Comparison of ENCODE assay signal across 1 cellular context in the genomic region with DNA sequence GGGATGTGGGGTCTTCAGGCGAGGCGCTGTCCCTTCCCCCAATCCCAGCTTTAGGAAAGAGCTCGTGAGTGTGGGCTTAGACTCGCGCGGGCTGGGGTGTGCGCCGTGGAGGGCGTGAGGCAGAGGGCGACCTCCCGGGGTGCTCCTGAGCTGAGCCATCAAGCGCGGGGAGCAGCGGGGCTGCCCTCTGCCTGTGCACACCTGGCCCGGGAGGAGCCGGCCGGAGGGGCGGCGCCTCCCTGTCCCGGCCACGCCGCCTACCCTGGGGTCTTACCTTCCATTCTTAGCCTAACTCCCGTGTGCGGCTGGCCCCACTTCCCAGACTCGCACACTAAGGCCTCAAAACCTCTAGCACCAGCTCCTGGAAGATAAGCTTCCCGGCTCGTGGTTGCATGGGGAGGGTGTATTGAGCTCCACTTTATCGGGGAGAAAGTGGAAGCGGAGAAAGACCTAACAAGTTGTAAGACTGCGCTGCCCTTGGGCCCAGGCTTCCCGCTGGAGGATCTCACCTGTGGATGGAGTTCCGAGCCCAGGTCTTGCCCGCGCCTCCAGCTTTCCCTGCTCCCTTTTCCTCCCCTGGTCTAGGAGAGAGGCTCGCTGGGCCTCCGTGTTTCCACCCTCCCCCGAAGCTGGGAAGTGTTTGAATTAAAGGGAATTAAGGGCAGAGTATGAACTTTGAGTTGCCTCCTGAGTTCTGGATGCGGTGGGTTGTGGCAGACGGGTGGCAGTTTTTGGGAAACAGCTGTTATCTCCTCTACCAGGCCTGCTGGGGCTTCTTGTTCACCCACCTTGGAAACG.
TF ChIP-seq lines count a peak whose summit lies in the region.

No MANE protein-coding gene starts in this region.

TF ChIP-seq in HepG2, 621 proteins besides CTCF, POLR2A, EP300 and RAD21 (continued from another document and continues in another):
- TF ChIP-seq ZNF766 (CRISPR knock-in tag; IDR thresholded peaks at IDR 0.05; ENCODE audit: borderline replicate concordance) (no peak), ZNF879 (CRISPR knock-in tag; IDR thresholded peaks at IDR 0.05) (no peak), ZNF569 (CRISPR knock-in tag; IDR thresholded peaks at IDR 0.05; ENCODE audit: borderline replicate concordance) (no peak), ZMAT3 (CRISPR knock-in tag; conservative IDR thresholded peaks at IDR 0.05) (no peak), ADNP (CRISPR knock-in tag; IDR thresholded peaks at IDR 0.05) (0 out of 2 replicates have a peak, but pooled peaks have one; percentile 48), SMYD3 (CRISPR knock-in tag; IDR thresholded peaks at IDR 0.05) (0 out of 2 replicates have a peak, but pooled peaks have one; percentile 70), KMT2B (CRISPR knock-in tag; IDR thresholded peaks at IDR 0.05) (0 out of 2 replicates have a peak, but pooled peaks have one; percentile 45), ZBTB42 (CRISPR knock-in tag; IDR thresholded peaks at IDR 0.05) (peak; percentile 43; the same call in 1 of the 2 replicates), AKAP8 (CRISPR knock-in tag; IDR thresholded peaks at IDR 0.05) (no peak), ZNF33A (CRISPR knock-in tag; IDR thresholded peaks at IDR 0.05; ENCODE audit: borderline replicate concordance) (no peak), TCF12 (IDR thresholded peaks at IDR 0.05) (no peak), TCF12 (CRISPR knock-in tag; IDR thresholded peaks at IDR 0.05) (no peak), CBX2 (IDR thresholded peaks at IDR 0.05; ENCODE audit: low read depth, low read length) (no peak), CBX2 (CRISPR knock-in tag; IDR thresholded peaks at IDR 0.05; ENCODE audit: low read depth) (no peak), IRF2 (CRISPR knock-in tag; IDR thresholded peaks at IDR 0.05) (0 out of 2 replicates have a peak, but pooled peaks have one; percentile 23), ZNF430 (CRISPR knock-in tag; IDR thresholded peaks at IDR 0.05) (0 out of 2 replicates have a peak, but pooled peaks have one; percentile 60), POGZ (CRISPR knock-in tag; IDR thresholded peaks at IDR 0.05) (no peak), NBN (conservative IDR thresholded peaks at IDR 0.05) (no peak), MIER3 (CRISPR knock-in tag; IDR thresholded peaks at IDR 0.05; ENCODE audit: borderline replicate concordance) (no peak), SYNCRIP (IDR thresholded peaks at IDR 0.05; ENCODE audit: insufficient read depth, low read depth, low read length) (no peak), TARDBP (CRISPR knock-in tag; IDR thresholded peaks at IDR 0.05) (peak; percentile 71), KDM4B (CRISPR knock-in tag; IDR thresholded peaks at IDR 0.05) (0 out of 2 replicates have a peak, but pooled peaks have one; percentile 10), SATB2 (CRISPR knock-in tag; IDR thresholded peaks at IDR 0.05) (no peak), ZNF747 (CRISPR knock-in tag; IDR thresholded peaks at IDR 0.05; ENCODE audit: borderline replicate concordance) (peak; percentile 56; the same call in 1 of the 2 replicates), NAIF1 (CRISPR knock-in tag; IDR thresholded peaks at IDR 0.05; ENCODE audit: borderline replicate concordance) (no peak), ZNF501 (CRISPR knock-in tag; IDR thresholded peaks at IDR 0.05) (peak; percentile 71; the same call in 1 of the 2 replicates), NRL (CRISPR knock-in tag; IDR thresholded peaks at IDR 0.05; ENCODE audit: borderline replicate concordance) (peak; percentile 69; the same call in 1 of the 2 replicates), ZNF788 (CRISPR knock-in tag; IDR thresholded peaks at IDR 0.05; ENCODE audit: borderline replicate concordance) (peak; percentile 61; the same call in 1 of the 2 replicates), AHR (CRISPR knock-in tag; IDR thresholded peaks at IDR 0.05) (no peak; the same call in 1 of the 2 replicates)
- TF ChIP-seq, protein P1, sequence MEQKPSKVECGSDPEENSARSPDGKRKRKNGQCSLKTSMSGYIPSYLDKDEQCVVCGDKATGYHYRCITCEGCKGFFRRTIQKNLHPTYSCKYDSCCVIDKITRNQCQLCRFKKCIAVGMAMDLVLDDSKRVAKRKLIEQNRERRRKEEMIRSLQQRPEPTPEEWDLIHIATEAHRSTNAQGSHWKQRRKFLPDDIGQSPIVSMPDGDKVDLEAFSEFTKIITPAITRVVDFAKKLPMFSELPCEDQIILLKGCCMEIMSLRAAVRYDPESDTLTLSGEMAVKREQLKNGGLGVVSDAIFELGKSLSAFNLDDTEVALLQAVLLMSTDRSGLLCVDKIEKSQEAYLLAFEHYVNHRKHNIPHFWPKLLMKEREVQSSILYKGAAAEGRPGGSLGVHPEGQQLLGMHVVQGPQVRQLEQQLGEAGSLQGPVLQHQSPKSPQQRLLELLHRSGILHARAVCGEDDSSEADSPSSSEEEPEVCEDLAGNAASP (CRISPR knock-in tag; IDR thresholded peaks at IDR 0.05; ENCODE audit: borderline replicate concordance) = no peak
- TF ChIP-seq, protein P2, sequence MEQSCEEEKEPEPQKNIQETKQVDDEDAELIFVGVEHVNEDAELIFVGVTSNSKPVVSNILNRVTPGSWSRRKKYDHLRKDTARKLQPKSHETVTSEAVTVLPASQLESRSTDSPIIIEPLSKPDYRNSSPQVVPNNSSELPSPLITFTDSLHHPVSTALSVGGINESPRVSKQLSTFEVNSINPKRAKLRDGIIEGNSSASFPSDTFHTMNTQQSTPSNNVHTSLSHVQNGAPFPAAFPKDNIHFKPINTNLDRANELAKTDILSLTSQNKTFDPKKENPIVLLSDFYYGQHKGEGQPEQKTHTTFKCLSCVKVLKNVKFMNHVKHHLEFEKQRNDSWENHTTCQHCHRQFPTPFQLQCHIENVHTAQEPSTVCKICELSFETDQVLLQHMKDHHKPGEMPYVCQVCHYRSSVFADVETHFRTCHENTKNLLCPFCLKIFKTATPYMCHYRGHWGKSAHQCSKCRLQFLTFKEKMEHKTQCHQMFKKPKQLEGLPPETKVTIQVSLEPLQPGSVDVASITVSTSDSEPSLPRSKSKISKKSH (CRISPR knock-in tag; IDR thresholded peaks at IDR 0.05; ENCODE audit: borderline replicate concordance) = peak; percentile 31; the same call in 1 of the 2 replicates
- TF ChIP-seq, protein P3, sequence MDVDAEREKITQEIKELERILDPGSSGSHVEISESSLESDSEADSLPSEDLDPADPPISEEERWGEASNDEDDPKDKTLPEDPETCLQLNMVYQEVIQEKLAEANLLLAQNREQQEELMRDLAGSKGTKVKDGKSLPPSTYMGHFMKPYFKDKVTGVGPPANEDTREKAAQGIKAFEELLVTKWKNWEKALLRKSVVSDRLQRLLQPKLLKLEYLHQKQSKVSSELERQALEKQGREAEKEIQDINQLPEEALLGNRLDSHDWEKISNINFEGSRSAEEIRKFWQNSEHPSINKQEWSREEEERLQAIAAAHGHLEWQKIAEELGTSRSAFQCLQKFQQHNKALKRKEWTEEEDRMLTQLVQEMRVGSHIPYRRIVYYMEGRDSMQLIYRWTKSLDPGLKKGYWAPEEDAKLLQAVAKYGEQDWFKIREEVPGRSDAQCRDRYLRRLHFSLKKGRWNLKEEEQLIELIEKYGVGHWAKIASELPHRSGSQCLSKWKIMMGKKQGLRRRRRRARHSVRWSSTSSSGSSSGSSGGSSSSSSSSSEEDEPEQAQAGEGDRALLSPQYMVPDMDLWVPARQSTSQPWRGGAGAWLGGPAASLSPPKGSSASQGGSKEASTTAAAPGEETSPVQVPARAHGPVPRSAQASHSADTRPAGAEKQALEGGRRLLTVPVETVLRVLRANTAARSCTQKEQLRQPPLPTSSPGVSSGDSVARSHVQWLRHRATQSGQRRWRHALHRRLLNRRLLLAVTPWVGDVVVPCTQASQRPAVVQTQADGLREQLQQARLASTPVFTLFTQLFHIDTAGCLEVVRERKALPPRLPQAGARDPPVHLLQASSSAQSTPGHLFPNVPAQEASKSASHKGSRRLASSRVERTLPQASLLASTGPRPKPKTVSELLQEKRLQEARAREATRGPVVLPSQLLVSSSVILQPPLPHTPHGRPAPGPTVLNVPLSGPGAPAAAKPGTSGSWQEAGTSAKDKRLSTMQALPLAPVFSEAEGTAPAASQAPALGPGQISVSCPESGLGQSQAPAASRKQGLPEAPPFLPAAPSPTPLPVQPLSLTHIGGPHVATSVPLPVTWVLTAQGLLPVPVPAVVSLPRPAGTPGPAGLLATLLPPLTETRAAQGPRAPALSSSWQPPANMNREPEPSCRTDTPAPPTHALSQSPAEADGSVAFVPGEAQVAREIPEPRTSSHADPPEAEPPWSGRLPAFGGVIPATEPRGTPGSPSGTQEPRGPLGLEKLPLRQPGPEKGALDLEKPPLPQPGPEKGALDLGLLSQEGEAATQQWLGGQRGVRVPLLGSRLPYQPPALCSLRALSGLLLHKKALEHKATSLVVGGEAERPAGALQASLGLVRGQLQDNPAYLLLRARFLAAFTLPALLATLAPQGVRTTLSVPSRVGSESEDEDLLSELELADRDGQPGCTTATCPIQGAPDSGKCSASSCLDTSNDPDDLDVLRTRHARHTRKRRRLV (CRISPR knock-in tag; IDR thresholded peaks at IDR 0.05) = peak; percentile 36; the same call in 1 of the 2 replicates
- TF ChIP-seq, protein P4, sequence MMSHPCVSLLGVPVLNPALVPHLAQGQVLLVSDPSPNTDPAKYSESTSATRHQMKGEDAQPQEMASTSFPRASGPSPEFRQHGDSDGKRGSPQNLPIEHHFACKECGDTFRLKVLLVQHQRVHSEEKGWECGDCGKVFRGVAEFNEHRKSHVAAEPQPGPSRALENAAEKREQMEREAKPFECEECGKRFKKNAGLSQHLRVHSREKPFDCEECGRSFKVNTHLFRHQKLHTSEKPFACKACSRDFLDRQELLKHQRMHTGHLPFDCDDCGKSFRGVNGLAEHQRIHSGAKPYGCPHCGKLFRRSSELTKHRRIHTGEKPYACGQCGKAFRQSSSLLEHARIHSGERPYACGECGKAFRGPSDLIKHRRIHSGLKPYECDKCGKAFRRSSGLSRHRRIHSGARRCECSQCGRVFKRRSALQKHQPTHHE (CRISPR knock-in tag; IDR thresholded peaks at IDR 0.05; ENCODE audit: borderline replicate concordance) = no peak
- TF ChIP-seq, protein P5, sequence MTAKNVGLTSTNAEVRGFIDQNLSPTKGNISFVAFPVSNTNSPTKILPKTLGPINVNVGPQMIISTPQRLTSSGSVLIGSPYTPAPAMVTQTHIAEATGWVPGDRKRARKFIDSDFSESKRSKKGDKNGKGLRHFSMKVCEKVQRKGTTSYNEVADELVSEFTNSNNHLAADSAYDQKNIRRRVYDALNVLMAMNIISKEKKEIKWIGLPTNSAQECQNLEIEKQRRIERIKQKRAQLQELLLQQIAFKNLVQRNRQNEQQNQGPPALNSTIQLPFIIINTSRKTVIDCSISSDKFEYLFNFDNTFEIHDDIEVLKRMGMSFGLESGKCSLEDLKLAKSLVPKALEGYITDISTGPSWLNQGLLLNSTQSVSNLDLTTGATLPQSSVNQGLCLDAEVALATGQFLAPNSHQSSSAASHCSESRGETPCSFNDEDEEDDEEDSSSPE (CRISPR knock-in tag; IDR thresholded peaks at IDR 0.05) = peak; percentile 6; the same call in 1 of the 2 replicates
- TF ChIP-seq, protein P6, sequence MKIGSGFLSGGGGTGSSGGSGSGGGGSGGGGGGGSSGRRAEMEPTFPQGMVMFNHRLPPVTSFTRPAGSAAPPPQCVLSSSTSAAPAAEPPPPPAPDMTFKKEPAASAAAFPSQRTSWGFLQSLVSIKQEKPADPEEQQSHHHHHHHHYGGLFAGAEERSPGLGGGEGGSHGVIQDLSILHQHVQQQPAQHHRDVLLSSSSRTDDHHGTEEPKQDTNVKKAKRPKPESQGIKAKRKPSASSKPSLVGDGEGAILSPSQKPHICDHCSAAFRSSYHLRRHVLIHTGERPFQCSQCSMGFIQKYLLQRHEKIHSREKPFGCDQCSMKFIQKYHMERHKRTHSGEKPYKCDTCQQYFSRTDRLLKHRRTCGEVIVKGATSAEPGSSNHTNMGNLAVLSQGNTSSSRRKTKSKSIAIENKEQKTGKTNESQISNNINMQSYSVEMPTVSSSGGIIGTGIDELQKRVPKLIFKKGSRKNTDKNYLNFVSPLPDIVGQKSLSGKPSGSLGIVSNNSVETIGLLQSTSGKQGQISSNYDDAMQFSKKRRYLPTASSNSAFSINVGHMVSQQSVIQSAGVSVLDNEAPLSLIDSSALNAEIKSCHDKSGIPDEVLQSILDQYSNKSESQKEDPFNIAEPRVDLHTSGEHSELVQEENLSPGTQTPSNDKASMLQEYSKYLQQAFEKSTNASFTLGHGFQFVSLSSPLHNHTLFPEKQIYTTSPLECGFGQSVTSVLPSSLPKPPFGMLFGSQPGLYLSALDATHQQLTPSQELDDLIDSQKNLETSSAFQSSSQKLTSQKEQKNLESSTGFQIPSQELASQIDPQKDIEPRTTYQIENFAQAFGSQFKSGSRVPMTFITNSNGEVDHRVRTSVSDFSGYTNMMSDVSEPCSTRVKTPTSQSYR (CRISPR knock-in tag; IDR thresholded peaks at IDR 0.05; ENCODE audit: borderline replicate concordance) = 0 out of 2 replicates have a peak, but pooled peaks have one; percentile 10
- TF ChIP-seq, protein P7, sequence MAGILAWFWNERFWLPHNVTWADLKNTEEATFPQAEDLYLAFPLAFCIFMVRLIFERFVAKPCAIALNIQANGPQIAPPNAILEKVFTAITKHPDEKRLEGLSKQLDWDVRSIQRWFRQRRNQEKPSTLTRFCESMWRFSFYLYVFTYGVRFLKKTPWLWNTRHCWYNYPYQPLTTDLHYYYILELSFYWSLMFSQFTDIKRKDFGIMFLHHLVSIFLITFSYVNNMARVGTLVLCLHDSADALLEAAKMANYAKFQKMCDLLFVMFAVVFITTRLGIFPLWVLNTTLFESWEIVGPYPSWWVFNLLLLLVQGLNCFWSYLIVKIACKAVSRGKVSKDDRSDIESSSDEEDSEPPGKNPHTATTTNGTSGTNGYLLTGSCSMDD (CRISPR knock-in tag; IDR thresholded peaks at IDR 0.05) = no peak
